17 cellular contexts compared by ENCODE assay signal in the genomic region with DNA sequence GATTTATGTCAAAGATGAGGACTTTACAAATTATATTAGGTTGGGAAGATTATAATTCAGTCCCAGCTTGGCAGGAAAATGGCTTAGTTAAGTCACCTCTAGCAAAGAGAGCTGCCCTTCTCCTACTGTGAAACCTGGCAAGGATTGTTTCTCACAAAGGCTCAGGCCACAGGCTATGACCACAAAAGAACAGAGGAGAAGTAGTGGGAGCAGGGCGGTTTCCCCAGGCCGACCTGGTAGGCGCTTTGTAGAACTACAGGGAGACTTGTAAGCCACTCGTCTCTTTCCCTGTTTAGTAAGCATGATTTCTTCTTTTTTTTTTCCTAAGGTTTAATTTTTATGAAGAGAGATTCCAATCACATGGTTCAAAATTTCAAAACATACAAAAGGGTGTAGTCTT.
"Had no signal": no experiment of that assay in that cellular context is flagged by ENCODE, and none has a peak within 500 bp of the region (broad histone marks: within the 10 kb centered on the region; RNA-seq: fewer than 3 reads in every experiment).

No MANE protein-coding gene starts in this region.

- H3K27me3 ChIP-seq: dorsolateral prefrontal cortex, esophagus muscularis mucosa, testis, upper lobe of right lung had no signal

- H3K27ac ChIP-seq: testis, upper lobe of right lung had no signal

- H3K27me3 Mint-ChIP-seq: activated CD4-positive, alpha-beta T cell treated with anti-CD3 and anti-CD28 coated beads, Interleukin-2, amount 10 ng/mL, durations not matched to agents 7 days and 5 days; naive thymus-derived CD4-positive, alpha-beta T cell; stimulated activated naive CD8-positive, alpha-beta T cell treated with anti-CD3 and anti-CD28 coated beads, Interleukin-15, Interleukin-2, amounts not matched to agents 100 ng/mL and 50 ng/mL, for 24 hours; T-helper 17 cell had no signal

- H3K27ac Mint-ChIP-seq: stimulated activated naive CD8-positive, alpha-beta T cell treated with anti-CD3 and anti-CD28 coated beads, Interleukin-15, Interleukin-2, amounts not matched to agents 100 ng/mL and 50 ng/mL, for 24 hours had no signal

- H3K9me3 ChIP-seq: esophagus muscularis mucosa, testis, upper lobe of right lung had no signal

- DNase-seq: activated CD4-positive, alpha-beta T cell treated with anti-CD3 and anti-CD28 coated beads, Interleukin-2, amount 10 ng/mL, durations not matched to agents 7 days and 5 days; activated CD4-positive, CD25-positive, alpha-beta regulatory T cell; activated CD8-positive, alpha-beta memory T cell treated with anti-CD3 and anti-CD28 coated beads for 24 hours; activated naive CD4-positive, alpha-beta T cell treated with anti-CD3 and anti-CD28 coated beads, Interleukin-2, amount 50 U/mL, for 16 hours; amygdala; dorsolateral prefrontal cortex; hypothalamus; left cardiac atrium; naive thymus-derived CD4-positive, alpha-beta T cell; stimulated activated CD4-positive, alpha-beta T cell treated with anti-CD3 and anti-CD28 coated beads, Interleukin-4, amount 100 ng/mL, for 1 hour; stimulated activated CD8-positive, alpha-beta memory T cell treated with anti-CD3 and anti-CD28 coated beads, Interleukin-4, amount 100 ng/mL, for 48 hours; T-helper 17 cell; testis; upper lobe of right lung had no signal

- H3K4me3 Mint-ChIP-seq: activated CD4-positive, alpha-beta T cell treated with anti-CD3 and anti-CD28 coated beads, Interleukin-2, amount 10 ng/mL, durations not matched to agents 7 days and 5 days; stimulated activated naive CD8-positive, alpha-beta T cell treated with anti-CD3 and anti-CD28 coated beads, Interleukin-15, Interleukin-2, amounts not matched to agents 100 ng/mL and 50 ng/mL, for 24 hours; T-helper 17 cell had no signal

- H3K9me3 Mint-ChIP-seq: activated CD4-positive, alpha-beta T cell treated with anti-CD3 and anti-CD28 coated beads, Interleukin-2, amount 10 ng/mL, durations not matched to agents 7 days and 5 days; naive thymus-derived CD4-positive, alpha-beta T cell; stimulated activated naive CD8-positive, alpha-beta T cell treated with anti-CD3 and anti-CD28 coated beads, Interleukin-15, Interleukin-2, amounts not matched to agents 100 ng/mL and 50 ng/mL, for 24 hours had no signal

- H3K4me3 ChIP-seq: dorsolateral prefrontal cortex, esophagus muscularis mucosa, lung, testis, upper lobe of right lung had no signal
